Comparison of ENCODE assay signal across 9 cellular contexts in genomic region chr11:75475767-75476650, GRCh38. TPM values are rescaled to one million over a fixed set of nuclear protein-coding genes. Genes with fewer than 3 reads are reported as not detected.
DNase-seq lines count a peak whose midpoint lies in the region; ATAC-seq, FAIRE-seq and TF ChIP-seq lines count a peak whose summit lies in the region.
"Had no signal": no experiment of that assay in that cellular context is flagged by ENCODE, and none has a peak within 500 bp of the region (broad histone marks: within the 10 kb centered on the region; RNA-seq: fewer than 3 reads in every experiment).

No MANE protein-coding gene starts in this region.

- H3K9me3 Mint-ChIP-seq in effector memory CD8-positive, alpha-beta T cell: no peaks in the 10 kb centered on the region

- H2AFZ ChIP-seq in PC-3 (ENCODE audit: low read length): no peak overlapping the region

- H3K4me1 ChIP-seq in PC-3 (ENCODE audit: insufficient read depth, low read length) (peaks cover 5% of the 10 kb centered on the region; the same call in 1 of the 2 replicates), pancreas (peaks cover 15 to 20% (median 18%) of the 10 kb centered on the region in 3 donors), HAP-1 (peaks cover 3% of the 10 kb centered on the region; the same call in 1 of the 2 replicates)

- in situ Hi-C loops in HAP-1 (cut with MboI; ENCODE audit: low sequenced_read_pairs): no loop called here

- ATAC-seq in PC-3 (no peak), pancreas (peak; percentile 5 to 13 (median 10)), GM18870 (IDR thresholded peaks at IDR 0.05; ENCODE audit: unreplicated experiment) (no peak)
- ATAC-seq in effector memory CD8-positive, alpha-beta T cell (replicated peaks): peak; percentile 81

- WGBS in pancreas, 2 donors: 55 to 64% methylated on average over 9 of the region's 9 CpGs

- H4K20me1 ChIP-seq in PC-3 (ENCODE audit: low read length): no peaks in the 10 kb centered on the region

- intact Hi-C loops in PC-3 (cut with micrococcal nuclease): no loop called here
- intact Hi-C loops in pancreas (cut with DNase I): no loop called here

- H3F3A ChIP-seq in PC-3 (ENCODE audit: low read length, unreplicated experiment): no peaks in the 10 kb centered on the region

- H3K4me3 Mint-ChIP-seq in effector memory CD8-positive, alpha-beta T cell: peak overlapping the region; percentile 46 to 63

- H3K4me2 ChIP-seq in PC-3 (ENCODE audit: low read length): no peak overlapping the region

- BruUV-seq in PC-3 (replicated peaks; lab: Mats Ljungman, UMichigan): no TSS peak

- peaks cover 5% of the 10 kb centered on the region for H3K36me3 Mint-ChIP-seq in effector memory CD8-positive, alpha-beta T cell (ENCODE audit: insufficient read depth)

- H3K27ac Mint-ChIP-seq in effector memory CD8-positive, alpha-beta T cell: peak overlapping the region; percentile 71 to 94

- H3K9me3 ChIP-seq in PC-3 (ENCODE audit: low read length) (no peaks in the 10 kb centered on the region), pancreas (no peaks in the 10 kb centered on the region), HAP-1 (no peaks in the 10 kb centered on the region)
- H3K9me3 ChIP-seq: neutrophil had no signal

- H3K36me3 ChIP-seq in PC-3 (ENCODE audit: low read depth, low read length): no peaks in the 10 kb centered on the region
- no peaks in the 10 kb centered on the region for H3K36me3 ChIP-seq in pancreas
- no peaks in the 10 kb centered on the region for H3K36me3 ChIP-seq in HAP-1 (replicated peaks)
- H3K36me3 ChIP-seq: neutrophil had no signal

- no peaks in the 10 kb centered on the region for H3K27me3 ChIP-seq in PC-3 (ENCODE audit: low read length)
- no peaks in the 10 kb centered on the region for H3K27me3 ChIP-seq in pancreas
- no peaks in the 10 kb centered on the region for H3K27me3 ChIP-seq in HAP-1 (ENCODE audit: low read depth)
- H3K27me3 ChIP-seq: neutrophil had no signal

- H3K9me2 ChIP-seq in PC-3 (replicated peaks; ENCODE audit: low read length): no peaks in the 10 kb centered on the region

- CTCF ChIA-PET in PC-3 (lab: Charles Lee): no interaction called here

- TF ChIP-seq CTCF in PC-3 (conservative IDR thresholded peaks at IDR 0.05; ENCODE audit: low read depth, low read length) (no peak), pancreas (IDR thresholded peaks at IDR 0.05) (no peak)

- FAIRE-seq in pancreas (lab: Jason Lieb, UNC): no peak

- H3K27me3 Mint-ChIP-seq in effector memory CD8-positive, alpha-beta T cell: no peaks in the 10 kb centered on the region

- H3K4me1 Mint-ChIP-seq in effector memory CD8-positive, alpha-beta T cell (ENCODE audit: low read depth in 2 of 2): peaks cover 20 to 29% of the 10 kb centered on the region in 2 donors

- H3K79me2 ChIP-seq in PC-3 (ENCODE audit: low read length): no peaks in the 10 kb centered on the region

- POLR2A ChIA-PET in PC-3 (lab: Charles Lee; ENCODE audit: unreplicated experiment): no interaction called here

- DNase-seq in activated CD8-positive, alpha-beta memory T cell treated with anti-CD3 and anti-CD28 coated beads, Interleukin-2, amount 50 U/mL, for 48 hours: peak; percentile 56
- DNase-seq in activated CD8-positive, alpha-beta memory T cell treated with anti-CD3 and anti-CD28 coated beads for 24 hours: no peak
- DNase-seq in PC-3 (peak; percentile 49), pancreas (peak in 2 of 6 donors; percentile 36 to 69), 8988T (no peak), HAP-1 (ENCODE audit: low spot score in 2 of 2) (no peak)
- DNase-seq in effector memory CD8-positive, alpha-beta T cell: peak in 1 of 3 experiments; percentile 13

- H3K4me3 ChIP-seq in PC-3 (ENCODE audit: low read length): no peak overlapping the region
- no peak overlapping the region for H3K4me3 ChIP-seq in pancreas
- no peak overlapping the region for H3K4me3 ChIP-seq in HAP-1

- H3K9ac ChIP-seq in PC-3 (ENCODE audit: low read length): no peak overlapping the region

- H3K27ac ChIP-seq in PC-3 (ENCODE audit: low read length): no peak overlapping the region
- H3K27ac ChIP-seq in pancreas: peak overlapping the region; percentile 59 to 76 (median 63)
- H3K27ac ChIP-seq: neutrophil had no signal

RNA-seq across cellular contexts. Expression of gene KLHL35, which starts 43.0 kb away (rescaled TPM):
- total RNA-seq in PC-3 (2014; rRNA removed) (6.6 and 8.4 TPM in 2 replicates), pancreas (1 to 10 TPM in 5 of 6 donors, under 1 TPM in 1; 0.97 to 3.1 (median 1.7) TPM)
- 1 to 10 TPM; 1.7 to 2.5 TPM for polyA plus RNA-seq in pancreas

RNA-seq across cellular contexts. Expression of gene GDPD5, which starts 49.7 kb away (rescaled TPM):
- total RNA-seq in PC-3 (2014; rRNA removed) (21.4 and 31.1 TPM in 2 replicates), pancreas (10 to 100 TPM; 24.3 to 72.7 (median 31.8) TPM)
- polyA plus RNA-seq in pancreas: 10 to 100 TPM; 33.4 to 92.9 TPM

Comparison
In these comparisons a context has a peak if more than half of its experiments do, and no peak if none do; other contexts are left out.
1. DNase-seq: peak in activated CD8-positive, alpha-beta memory T cell treated with anti-CD3 and anti-CD28 coated beads, Interleukin-2, amount 50 U/mL, for 48 hours (single experiment) and PC-3 (single experiment); none in activated CD8-positive, alpha-beta memory T cell treated with anti-CD3 and anti-CD28 coated beads for 24 hours (single experiment), 8988T (single experiment) and HAP-1 (0 of 2).
2. ATAC-seq: peak in effector memory CD8-positive, alpha-beta T cell (single experiment) and pancreas (4 of 4); none in PC-3 (single experiment) and GM18870 (single experiment).